ENCODE assay signal across 8 cellular contexts in the genomic region with DNA sequence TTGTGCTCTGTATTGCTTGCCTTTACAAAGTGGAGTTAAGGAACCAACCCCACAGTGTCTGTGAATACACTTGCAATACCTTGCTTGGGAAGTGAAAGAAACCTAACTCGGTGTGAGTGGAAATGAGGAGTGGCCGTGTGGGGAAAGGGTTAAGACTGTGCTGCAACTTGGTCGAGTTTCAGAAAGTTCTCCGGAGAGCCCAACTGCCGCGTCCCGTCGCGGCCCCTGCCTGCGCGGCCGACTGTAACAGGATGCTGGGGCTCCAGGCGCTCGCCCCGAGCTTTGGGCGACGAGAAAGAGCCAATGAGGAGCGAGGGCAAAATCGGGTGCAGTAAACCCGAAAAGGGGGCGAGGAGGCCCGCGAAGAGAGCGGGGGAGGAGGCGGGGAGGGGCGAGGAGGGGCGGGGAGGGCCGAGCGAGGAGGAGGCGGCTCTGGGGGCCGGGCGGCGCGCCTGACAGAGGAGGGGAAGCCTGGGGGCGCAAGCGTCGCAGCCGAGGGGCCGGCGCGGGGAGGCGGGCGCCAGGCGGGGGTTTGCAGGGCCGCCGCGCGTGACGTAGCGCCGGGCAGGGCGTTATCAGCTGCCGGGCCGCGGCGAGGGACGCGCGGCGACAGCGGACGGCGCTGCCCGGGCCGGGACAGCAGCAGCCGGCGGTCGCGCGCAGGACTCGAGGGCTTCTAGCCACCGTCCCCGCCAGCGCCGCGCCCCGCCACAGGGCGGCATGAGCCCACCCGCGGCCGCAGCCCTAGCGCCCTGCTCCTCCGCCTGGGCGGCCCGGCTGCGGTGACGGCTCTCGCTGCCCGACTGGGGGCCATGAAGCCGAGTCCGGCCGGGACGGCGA.
DNase-seq lines count a peak whose midpoint lies in the region; ATAC-seq and TF ChIP-seq lines count a peak whose summit lies in the region.

A gene with protein sequence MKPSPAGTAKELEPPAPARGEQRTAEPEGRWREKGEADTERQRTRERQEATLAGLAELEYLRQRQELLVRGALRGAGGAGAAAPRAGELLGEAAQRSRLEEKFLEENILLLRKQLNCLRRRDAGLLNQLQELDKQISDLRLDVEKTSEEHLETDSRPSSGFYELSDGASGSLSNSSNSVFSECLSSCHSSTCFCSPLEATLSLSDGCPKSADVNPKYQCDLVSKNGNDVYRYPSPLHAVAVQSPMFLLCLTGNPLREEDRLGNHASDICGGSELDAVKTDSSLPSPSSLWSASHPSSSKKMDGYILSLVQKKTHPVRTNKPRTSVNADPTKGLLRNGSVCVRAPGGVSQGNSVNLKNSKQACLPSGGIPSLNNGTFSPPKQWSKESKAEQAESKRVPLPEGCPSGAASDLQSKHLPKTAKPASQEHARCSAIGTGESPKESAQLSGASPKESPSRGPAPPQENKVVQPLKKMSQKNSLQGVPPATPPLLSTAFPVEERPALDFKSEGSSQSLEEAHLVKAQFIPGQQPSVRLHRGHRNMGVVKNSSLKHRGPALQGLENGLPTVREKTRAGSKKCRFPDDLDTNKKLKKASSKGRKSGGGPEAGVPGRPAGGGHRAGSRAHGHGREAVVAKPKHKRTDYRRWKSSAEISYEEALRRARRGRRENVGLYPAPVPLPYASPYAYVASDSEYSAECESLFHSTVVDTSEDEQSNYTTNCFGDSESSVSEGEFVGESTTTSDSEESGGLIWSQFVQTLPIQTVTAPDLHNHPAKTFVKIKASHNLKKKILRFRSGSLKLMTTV (plus strand): TSS at position 572 of the 840 bp plus-strand sequence. CDS start 241 bp downstream, at position 813.

- H3K9ac ChIP-seq in endocrine pancreas (ENCODE audit: control insufficient read depth, insufficient read depth, low read length) = no peak within 1 kb of the TSS

- no peak for TF ChIP-seq CTCF in GM10248 (IDR thresholded peaks at IDR 0.05; ENCODE audit: control extremely low read depth, extremely low read depth, low read depth, missing control alignments)

- H3K27me3 ChIP-seq in endocrine pancreas (ENCODE audit: control insufficient read depth, insufficient read depth, low read length) = peaks cover 8% of the 10 kb centered on the region

- POLR2A ChIA-PET in GM10248 (lab: Yijun Ruan, JAX) = no interaction called here

- no peaks in the 10 kb centered on the region for H3K36me3 ChIP-seq in endocrine pancreas (ENCODE audit: control insufficient read depth, insufficient read depth, low read length)

- H3K9me3 ChIP-seq in endocrine pancreas (ENCODE audit: control insufficient read depth, low read length) = no peaks in the 10 kb centered on the region

- ATAC-seq in GM21619 (IDR thresholded peaks at IDR 0.05; ENCODE audit: unreplicated experiment) = peak; percentile 45

- peak within 1 kb of the TSS; percentile 74 for H3K4me3 ChIP-seq in endocrine pancreas (ENCODE audit: control insufficient read depth, insufficient read depth, low read length)

- CTCF ChIA-PET in GM10248 (lab: Yijun Ruan, JAX) = interaction anchor here (1.1 to 3.1 kb wide), 5 partner anchors 13 to 418 kb away, joined by 3 to 14 read pairs (median 5); no protein-coding TSS in a partner anchor

- peaks cover 8% of the 10 kb centered on the region for H3K4me1 ChIP-seq in endocrine pancreas (ENCODE audit: control insufficient read depth, insufficient read depth, low read length)

- DNase-seq in GM10248 (ENCODE audit: extremely low spot score) (peak; percentile 68), Kasumi-1 (lab: John Stamatoyannopoulos, UW) (peak; percentile 37 to 43), medulla oblongata (ENCODE audit: extremely low spot score) (peak; percentile 80), NCI-H2107 (lab: John Stamatoyannopoulos, UW) (no peak)
- DNase-seq in activated CD4-positive, alpha-beta T cell treated with anti-CD3 and anti-CD28 coated beads, Interleukin-2, amount 50 U/mL, for 48 hours = peak; percentile 52 to 62
- DNase-seq in stimulated activated CD8-positive, alpha-beta memory T cell treated with anti-CD3 and anti-CD28 coated beads, Interleukin-15, amount 100 ng/mL, for 1 hour (ENCODE audit: low read depth) = peak; percentile 10
